Comparison of ENCODE assay signal across 13 cellular contexts in the genomic region with DNA sequence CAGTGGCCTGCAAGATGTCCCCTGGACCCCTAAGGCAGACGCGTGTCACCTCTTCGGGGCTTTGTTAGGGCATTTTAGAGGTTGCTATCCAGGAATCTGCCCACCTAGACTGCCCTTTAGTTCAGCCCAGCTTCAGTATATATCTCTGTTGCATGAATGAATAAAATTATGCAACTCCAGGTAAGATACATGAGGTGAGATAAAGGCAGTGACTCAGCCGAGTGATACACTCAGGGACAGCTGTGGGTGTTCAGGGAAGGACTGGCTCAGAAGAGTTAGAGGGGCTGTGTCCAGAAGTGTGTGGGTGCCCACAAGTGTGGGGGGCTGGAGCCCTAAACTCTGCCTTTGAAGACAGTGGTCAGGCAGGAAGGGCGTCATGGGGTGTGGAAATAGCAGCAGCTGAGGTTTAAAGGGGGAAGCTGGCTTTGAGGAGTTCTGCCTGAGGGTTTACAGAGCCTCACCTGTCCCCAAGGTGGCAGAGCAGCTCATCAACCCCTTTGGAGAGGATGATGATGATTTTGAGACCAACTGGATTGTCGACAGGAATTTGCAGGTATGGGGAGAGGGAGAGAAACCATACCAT. TPM values are rescaled to one million over a fixed set of nuclear protein-coding genes. Genes with fewer than 3 reads are reported as not detected.
DNase-seq lines count a peak whose midpoint lies in the region; ATAC-seq and TF ChIP-seq lines count a peak whose summit lies in the region.
"Had no signal": no experiment of that assay in that cellular context is flagged by ENCODE, and none has a peak within 500 bp of the region (broad histone marks: within the 10 kb centered on the region; RNA-seq: fewer than 3 reads in every experiment).

No MANE protein-coding gene starts in this region.

- H3K4me2 ChIP-seq in PC-3 (ENCODE audit: low read length) = no peak overlapping the region

- intact Hi-C loops in activated CD4-positive, alpha-beta T cell treated with anti-CD3 and anti-CD28 coated beads for 36 hours (cut with DNase I, micrococcal nuclease) = no loop called here
- intact Hi-C loops in PC-3 (cut with micrococcal nuclease) = no loop called here
- intact Hi-C loops in dorsolateral prefrontal cortex (cut with DNase I) = no loop called here

- H3K9me2 ChIP-seq in PC-3 (replicated peaks; ENCODE audit: low read length) = no peaks in the 10 kb centered on the region

- BruUV-seq in PC-3 (replicated peaks; lab: Mats Ljungman, UMichigan) = no TSS peak

- H3F3A ChIP-seq in PC-3 (ENCODE audit: low read length, unreplicated experiment) = no peaks in the 10 kb centered on the region

- TF ChIP-seq CTCF in PC-3 (conservative IDR thresholded peaks at IDR 0.05; ENCODE audit: low read depth, low read length) (peak; percentile 41; the same call in 1 of the 2 replicates), dorsolateral prefrontal cortex (IDR thresholded peaks at IDR 0.05 in 54 of 56, conservative IDR thresholded peaks at IDR 0.05 in 2 of 56; ENCODE audit: low read depth in 1 of 56, partially characterized antibody in 56 of 56) (no peak), progenitor cell of endocrine pancreas (IDR thresholded peaks at IDR 0.05; ENCODE audit: unreplicated experiment) (no peak)

- no peak overlapping the region for H3K4me3 ChIP-seq in PC-3 (ENCODE audit: low read length)
- no peak overlapping the region for H3K4me3 ChIP-seq in dorsolateral prefrontal cortex
- H3K4me3 ChIP-seq: colonic mucosa, tibial artery had no signal

- H3K9me3 Mint-ChIP-seq in activated CD4-positive, alpha-beta T cell treated with anti-CD3 and anti-CD28 coated beads for 36 hours (ENCODE audit: low read depth) = no peaks in the 10 kb centered on the region
- H3K9me3 Mint-ChIP-seq in progenitor cell of endocrine pancreas (ENCODE audit: low read depth) = no peaks in the 10 kb centered on the region

- peaks cover 8% of the 10 kb centered on the region for H3K4me1 ChIP-seq in PC-3 (ENCODE audit: insufficient read depth, low read length)

- H4K20me1 ChIP-seq in PC-3 (ENCODE audit: low read length) = peaks cover 3% of the 10 kb centered on the region

- H3K9ac ChIP-seq in PC-3 (ENCODE audit: low read length) = no peak overlapping the region

- peaks cover 3% of the 10 kb centered on the region for H3K36me3 ChIP-seq in PC-3 (ENCODE audit: low read depth, low read length)
- H3K36me3 ChIP-seq: colonic mucosa had no signal

- no peak overlapping the region for H2AFZ ChIP-seq in PC-3 (ENCODE audit: low read length)

- no peak overlapping the region for H3K27ac Mint-ChIP-seq in activated CD4-positive, alpha-beta T cell treated with anti-CD3 and anti-CD28 coated beads for 36 hours
- peak overlapping the region; percentile 87 for H3K27ac Mint-ChIP-seq in progenitor cell of endocrine pancreas

- no peak for DNase-seq in activated CD4-positive, alpha-beta T cell treated with anti-CD3 and anti-CD28 coated beads for 36 hours
- no peak for DNase-seq in activated CD4-positive, alpha-beta T cell treated with anti-CD3 and anti-CD28 coated beads, Interleukin-2, amount 50 U/mL, for 4 hours
- peak; percentile 58 for DNase-seq in PC-3
- DNase-seq in dorsolateral prefrontal cortex = peak in 3 of 10 donors; percentile 5 to 32 (median 20)
- no peak for DNase-seq in progenitor cell of endocrine pancreas (ENCODE audit: low spot score, unreplicated experiment)
- no peak for DNase-seq in NCI-H526 treated with DMSO at 0.1 percent for 48 hours (lab: John Stamatoyannopoulos, UW)
- DNase-seq: activated naive CD4-positive, alpha-beta T cell treated with anti-CD3 and anti-CD28 coated beads, Interleukin-2, amount 50 U/mL, for 16 hours; colonic mucosa; NCI-H526 had no signal

- H3K27me3 ChIP-seq in PC-3 (ENCODE audit: low read length) (no peaks in the 10 kb centered on the region), dorsolateral prefrontal cortex (no peaks in the 10 kb centered on the region)
- H3K27me3 ChIP-seq: colonic mucosa had no signal

- H3K4me1 Mint-ChIP-seq in activated CD4-positive, alpha-beta T cell treated with anti-CD3 and anti-CD28 coated beads for 36 hours = peaks cover 18% of the 10 kb centered on the region
- peaks cover 5% of the 10 kb centered on the region for H3K4me1 Mint-ChIP-seq in progenitor cell of endocrine pancreas (ENCODE audit: low read depth)

- H3K9me3 ChIP-seq in PC-3 (ENCODE audit: low read length) = no peaks in the 10 kb centered on the region
- H3K9me3 ChIP-seq: colonic mucosa, tibial artery had no signal

- H3K27ac ChIP-seq in PC-3 (ENCODE audit: low read length) (no peak overlapping the region), dorsolateral prefrontal cortex (peak overlapping the region in 50 of 59 donors; percentile 16 to 100 (median 99))
- H3K27ac ChIP-seq: colonic mucosa, tibial artery had no signal

- no peak overlapping the region for H3K4me3 Mint-ChIP-seq in activated CD4-positive, alpha-beta T cell treated with anti-CD3 and anti-CD28 coated beads for 36 hours
- no peak overlapping the region for H3K4me3 Mint-ChIP-seq in progenitor cell of endocrine pancreas (ENCODE audit: low read depth)

- peaks cover 11% of the 10 kb centered on the region for H3K36me3 Mint-ChIP-seq in activated CD4-positive, alpha-beta T cell treated with anti-CD3 and anti-CD28 coated beads for 36 hours (ENCODE audit: low read depth)
- H3K36me3 Mint-ChIP-seq in progenitor cell of endocrine pancreas (ENCODE audit: insufficient read depth) = peaks cover 20% of the 10 kb centered on the region

- peak; percentile 20 for ATAC-seq in activated CD4-positive, alpha-beta T cell treated with anti-CD3 and anti-CD28 coated beads for 36 hours
- ATAC-seq in PC-3 (no peak), HG03442 (IDR thresholded peaks at IDR 0.05; ENCODE audit: unreplicated experiment) (no peak), GM18867 (IDR thresholded peaks at IDR 0.05; ENCODE audit: unreplicated experiment) (no peak)

- CTCF ChIA-PET in activated CD4-positive, alpha-beta T cell treated with anti-CD3 and anti-CD28 coated beads for 36 hours (lab: Charles Lee) = interaction anchor here (0.7 to 3.2 kb wide), 3 partner anchors 12 to 132 kb away, joined by 3 to 14 read pairs (median 3); no protein-coding TSS in a partner anchor
- CTCF ChIA-PET in PC-3 (lab: Charles Lee) = interaction anchor here (0.7 to 1.5 kb wide), 2 partner anchors 9 to 123 kb away, joined by 3 to 7 read pairs; no protein-coding TSS in a partner anchor

- H3K79me2 ChIP-seq in PC-3 (ENCODE audit: low read length) = no peaks in the 10 kb centered on the region

- POLR2A ChIA-PET in activated CD4-positive, alpha-beta T cell treated with anti-CD3 and anti-CD28 coated beads for 36 hours (lab: Charles Lee) = no interaction called here
- POLR2A ChIA-PET in PC-3 (lab: Charles Lee; ENCODE audit: unreplicated experiment) = interaction anchor here (0.6 kb wide), 1 partner anchor 13 kb away, joined by 3 read pairs; no protein-coding TSS in a partner anchor

- peaks cover 15% of the 10 kb centered on the region for H3K27me3 Mint-ChIP-seq in activated CD4-positive, alpha-beta T cell treated with anti-CD3 and anti-CD28 coated beads for 36 hours
- peaks cover 18% of the 10 kb centered on the region for H3K27me3 Mint-ChIP-seq in progenitor cell of endocrine pancreas

RNA-seq across cellular contexts. Expression of a gene that starts 8.3 kb away (rescaled TPM):
- 100 to 1,000 TPM; 777 to 914 TPM for total RNA-seq in activated CD4-positive, alpha-beta T cell treated with anti-CD3 and anti-CD28 coated beads for 36 hours
- 1,927 and 1,937 TPM in 2 replicates for total RNA-seq in PC-3 (2014; rRNA removed)
- total RNA-seq in dorsolateral prefrontal cortex = 1,000 to 10,000 TPM; 2,016 to 5,225 (median 3,057) TPM
- total RNA-seq in progenitor cell of endocrine pancreas = 1,669 and 1,699 TPM in 2 replicates

RNA-seq across cellular contexts. Expression of a gene that starts 9.0 kb away (rescaled TPM):
- under 1 TPM; 0.37 to 0.65 TPM for total RNA-seq in activated CD4-positive, alpha-beta T cell treated with anti-CD3 and anti-CD28 coated beads for 36 hours
- total RNA-seq in PC-3 (2014; rRNA removed) (0.22 TPM in 1 of 2 replicates, not detected in the other), dorsolateral prefrontal cortex (100 to 1,000 TPM in 2 of 120 experiments, 10 to 100 TPM in 118; 10.7 to 176 (median 32.0) TPM), progenitor cell of endocrine pancreas (0.34 and 0.44 TPM in 2 replicates)
- total RNA-seq: T-helper 2 cell treated with Interferon-gamma antibody and Interleukin-4, amounts not matched to agents 100 ng/mL and 5 ng/mL, for 36 hours had no signal

RNA-seq across cellular contexts. Expression of a gene that starts 41.8 kb away (rescaled TPM):
- total RNA-seq in activated CD4-positive, alpha-beta T cell treated with anti-CD3 and anti-CD28 coated beads for 36 hours = under 1 TPM in 1 of 2 experiments, not detected in 1; 0.09 TPM
- total RNA-seq in PC-3 (2014; rRNA removed) (6.6 and 7.9 TPM in 2 replicates), dorsolateral prefrontal cortex (10 to 100 TPM in 71 of 120 experiments, 1 to 10 TPM in 49; 5.8 to 23.3 (median 10.7) TPM), progenitor cell of endocrine pancreas (0.53 and 0.67 TPM in 2 replicates)
- total RNA-seq: T-helper 2 cell treated with Interferon-gamma antibody and Interleukin-4, amounts not matched to agents 100 ng/mL and 5 ng/mL, for 36 hours had no signal
